ENCODE assay signal across 1 cellular context in genomic region chr2:219244789-219245147, GRCh38.
TF ChIP-seq lines count a peak whose summit lies in the region.

No MANE protein-coding gene starts in this region.

TF ChIP-seq in WTC11, 78 proteins besides CTCF, POLR2A, EP300 and RAD21 (continued from another document):
- TF ChIP-seq IRF1 (CRISPR knock-in tag; IDR thresholded peaks at IDR 0.05) (no peak), ERG (CRISPR knock-in tag; IDR thresholded peaks at IDR 0.05) (no peak), STAT6 (CRISPR knock-in tag; conservative IDR thresholded peaks at IDR 0.05; ENCODE audit: low read depth) (no peak), ATF3 (CRISPR knock-in tag; conservative IDR thresholded peaks at IDR 0.05) (no peak), AFF4 (CRISPR knock-in tag; IDR thresholded peaks at IDR 0.05; ENCODE audit: borderline replicate concordance) (no peak), ZNF425 (CRISPR knock-in tag; conservative IDR thresholded peaks at IDR 0.05) (no peak), RORB (CRISPR knock-in tag; IDR thresholded peaks at IDR 0.05) (no peak), OVOL2 (CRISPR knock-in tag; IDR thresholded peaks at IDR 0.05; ENCODE audit: borderline replicate concordance) (no peak), ZMAT4 (CRISPR knock-in tag; IDR thresholded peaks at IDR 0.05) (no peak), ZNF281 (CRISPR knock-in tag; IDR thresholded peaks at IDR 0.05) (no peak), ATF2 (CRISPR knock-in tag; IDR thresholded peaks at IDR 0.05; ENCODE audit: borderline replicate concordance, low read depth) (no peak), ZNF138 (CRISPR knock-in tag; conservative IDR thresholded peaks at IDR 0.05) (no peak), ARID4B (CRISPR knock-in tag; IDR thresholded peaks at IDR 0.05; ENCODE audit: borderline replicate concordance) (no peak), MYBL2 (CRISPR knock-in tag; IDR thresholded peaks at IDR 0.05) (no peak)
